In the genomic region with DNA sequence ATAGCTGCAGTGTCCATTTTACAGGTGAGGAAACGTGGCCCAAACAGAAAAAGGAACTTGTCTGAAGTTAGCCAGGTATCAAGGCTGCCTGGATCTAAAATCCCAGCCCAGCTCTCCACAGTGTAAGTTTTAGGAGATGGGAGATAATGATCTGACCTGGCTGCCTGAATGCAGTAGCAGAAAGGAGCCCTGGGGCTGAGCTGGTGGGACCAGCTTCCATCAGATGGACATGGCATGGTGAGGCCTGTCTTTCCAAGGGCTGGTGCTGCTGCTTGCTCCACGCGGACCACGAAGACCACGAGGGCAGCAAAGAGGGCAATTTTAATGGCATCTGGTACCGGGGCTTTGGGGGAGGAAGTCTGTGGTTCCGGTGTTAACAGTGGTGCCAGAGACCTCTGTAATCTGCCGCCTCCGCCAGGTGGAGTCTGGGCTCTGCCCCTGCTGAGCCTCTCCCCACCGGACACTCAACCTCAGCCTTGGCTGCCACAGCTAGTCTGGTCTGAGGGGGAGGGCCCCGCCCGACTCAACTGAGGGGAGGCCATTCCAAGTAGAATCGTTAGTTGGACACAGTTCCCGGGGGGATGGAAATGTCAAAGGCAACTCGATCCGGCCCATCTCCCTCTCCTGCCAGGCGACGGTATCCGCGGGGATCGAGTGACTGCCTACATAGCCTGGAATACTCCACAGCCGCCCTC, we compare ENCODE assay signal across 8 cellular contexts. TPM values are rescaled to one million over a fixed set of nuclear protein-coding genes. Genes with fewer than 3 reads are reported as not detected.
DNase-seq lines count a peak whose midpoint lies in the region; ATAC-seq, FAIRE-seq and TF ChIP-seq lines count a peak whose summit lies in the region.

No MANE protein-coding gene starts in this region.

- peak overlapping the region; percentile 36 to 92 (median 80) for H3K27ac Mint-ChIP-seq in naive thymus-derived CD8-positive, alpha-beta T cell

- H3K4me1 Mint-ChIP-seq in activated T-cell treated with anti-CD3 and anti-CD28 coated beads, Interleukin-2, amount 50 U/mL, for 4 hours (ENCODE audit: low read depth), result peaks cover 33% of the 10 kb centered on the region
- H3K4me1 Mint-ChIP-seq in naive thymus-derived CD8-positive, alpha-beta T cell, result peaks cover 26 to 47% (median 43%) of the 10 kb centered on the region in 4 donors

- no peak for TF ChIP-seq CTCF in fibroblast of villous mesenchyme (IDR thresholded peaks at IDR 0.05; ENCODE audit: insufficient read depth, low read depth, low read length)

- H3K4me3 ChIP-seq in fibroblast of villous mesenchyme (ENCODE audit: low read depth, low read length), result peak overlapping the region; percentile 55

- H3K27me3 Mint-ChIP-seq in activated T-cell treated with anti-CD3 and anti-CD28 coated beads, Interleukin-2, amount 50 U/mL, for 4 hours (ENCODE audit: low read depth), result no peaks in the 10 kb centered on the region
- no peaks in the 10 kb centered on the region for H3K27me3 Mint-ChIP-seq in naive thymus-derived CD8-positive, alpha-beta T cell

- H3K9me3 Mint-ChIP-seq in activated T-cell treated with anti-CD3 and anti-CD28 coated beads, Interleukin-2, amount 50 U/mL, for 4 hours, result no peaks in the 10 kb centered on the region
- no peaks in the 10 kb centered on the region for H3K9me3 Mint-ChIP-seq in naive thymus-derived CD8-positive, alpha-beta T cell

- peak; percentile 68 for FAIRE-seq in urothelium cell line (lab: Jason Lieb, UNC)

- peak in 1 of 2 donors; percentile 12 for ATAC-seq in activated T-cell treated with anti-CD3 and anti-CD28 coated beads, Interleukin-2, amount 50 U/mL, for 4 hours
- ATAC-seq in naive thymus-derived CD8-positive, alpha-beta T cell, result peak; percentile 10 to 18

- no peaks in the 10 kb centered on the region for H3K36me3 Mint-ChIP-seq in activated T-cell treated with anti-CD3 and anti-CD28 coated beads, Interleukin-2, amount 50 U/mL, for 4 hours (ENCODE audit: insufficient read depth)
- no peaks in the 10 kb centered on the region for H3K36me3 Mint-ChIP-seq in naive thymus-derived CD8-positive, alpha-beta T cell

- peak; percentile 35 for DNase-seq in AG20443 (ENCODE audit: low spot score)
- peak; percentile 51 for DNase-seq in GM19238 (ENCODE audit: insufficient read length, low spot score)
- DNase-seq in NCI-H226, result peak; percentile 39
- DNase-seq in activated T-cell treated with anti-CD3 and anti-CD28 coated beads, Interleukin-2, amount 50 U/mL, for 4 hours, result no peak
- DNase-seq in fibroblast of villous mesenchyme (ENCODE audit: low read depth), result no peak
- peak in 8 of 10 donors; percentile 27 to 76 (median 45) for DNase-seq in naive thymus-derived CD8-positive, alpha-beta T cell
- peak; percentile 83 for DNase-seq in urothelium cell line (ENCODE audit: low spot score)
- DNase-seq in DMS114 treated with DMSO at 0.1 percent for 48 hours (lab: John Stamatoyannopoulos, UW; ENCODE audit: unreplicated experiment), result no peak

- POLR2A ChIA-PET in naive thymus-derived CD8-positive, alpha-beta T cell (lab: Charles Lee), result interaction anchor here (1.3 to 3.6 kb wide), 4 partner anchors 45 to 327 kb away, joined by 4 to 27 read pairs (median 8); a partner anchor contains a TSS

- peak overlapping the region; percentile 84 for H3K4me3 Mint-ChIP-seq in activated T-cell treated with anti-CD3 and anti-CD28 coated beads, Interleukin-2, amount 50 U/mL, for 4 hours
- H3K4me3 Mint-ChIP-seq in naive thymus-derived CD8-positive, alpha-beta T cell, result peak overlapping the region; percentile 83 to 95 (median 93)

RNA-seq across cellular contexts. Expression of a gene that starts 0.7 kb away (rescaled TPM):
- 1 to 10 TPM in 1 of 3 donors, under 1 TPM in 2; 0.60 to 1.8 (median 0.87) TPM for total RNA-seq in activated T-cell treated with anti-CD3 and anti-CD28 coated beads, Interleukin-2, amount 50 U/mL, for 4 hours
- 0.64 and 1.3 TPM in 2 replicates for total RNA-seq in fibroblast of villous mesenchyme
- total RNA-seq in naive thymus-derived CD8-positive, alpha-beta T cell, result 1 to 10 TPM; 1.2 to 1.5 TPM
- polyA plus RNA-seq in naive thymus-derived CD8-positive, alpha-beta T cell, result under 1 TPM; 0.17 to 0.39 (median 0.37) TPM

RNA-seq across cellular contexts. Expression of a gene that starts 46.7 kb away (rescaled TPM):
- 10 to 100 TPM; 23.5 to 27.9 (median 25.9) TPM for total RNA-seq in activated T-cell treated with anti-CD3 and anti-CD28 coated beads, Interleukin-2, amount 50 U/mL, for 4 hours
- total RNA-seq in fibroblast of villous mesenchyme, result 21.6 and 30.2 TPM in 2 replicates
- total RNA-seq in naive thymus-derived CD8-positive, alpha-beta T cell, result 10 to 100 TPM; 18.9 to 19.3 TPM
- polyA plus RNA-seq in naive thymus-derived CD8-positive, alpha-beta T cell, result 10 to 100 TPM; 28.0 to 71.2 (median 35.1) TPM

RNA-seq across cellular contexts. Expression of a gene that starts 47.0 kb away (rescaled TPM):
- total RNA-seq in activated T-cell treated with anti-CD3 and anti-CD28 coated beads, Interleukin-2, amount 50 U/mL, for 4 hours, result 1 to 10 TPM; 2.2 to 2.6 (median 2.5) TPM
- total RNA-seq in fibroblast of villous mesenchyme, result 2.6 and 3.5 TPM in 2 replicates
- total RNA-seq in naive thymus-derived CD8-positive, alpha-beta T cell, result under 1 TPM; 0.19 to 0.44 TPM
- not detected for polyA plus RNA-seq in naive thymus-derived CD8-positive, alpha-beta T cell

Comparison
In these comparisons a context has a peak if more than half of its experiments do, and no peak if none do; other contexts are left out.
1. DNase-seq: peak in AG20443 (single experiment), GM19238 (single experiment), NCI-H226 (single experiment), naive thymus-derived CD8-positive, alpha-beta T cell (8 of 10) and urothelium cell line (single experiment); none in activated T-cell treated with anti-CD3 and anti-CD28 coated beads, Interleukin-2, amount 50 U/mL, for 4 hours (single experiment), fibroblast of villous mesenchyme (single experiment) and DMS114 treated with DMSO at 0.1 percent for 48 hours (single experiment).